In the genomic region with DNA sequence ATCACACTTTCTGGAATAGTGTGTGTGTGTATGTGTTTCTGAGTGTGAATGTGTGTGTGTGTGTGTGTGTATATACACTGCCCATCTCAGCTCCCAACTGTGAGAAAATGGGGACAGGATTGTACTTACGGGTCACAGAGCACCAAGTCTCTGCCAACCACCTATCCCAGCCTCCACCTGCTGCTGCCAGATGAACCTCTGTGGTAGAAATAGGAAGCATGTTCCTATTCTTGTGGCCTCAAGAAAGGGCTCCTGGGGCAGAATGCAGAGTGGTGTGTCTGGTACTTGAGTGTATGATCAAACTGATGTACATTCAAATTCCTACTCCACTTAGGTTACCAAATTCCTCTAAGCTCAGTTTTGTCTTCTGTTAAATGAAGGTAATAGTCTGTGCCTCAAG, we compare ENCODE assay signal across 15 cellular contexts. TPM values are rescaled to one million over a fixed set of nuclear protein-coding genes. Genes with fewer than 3 reads are reported as not detected.
DNase-seq lines count a peak whose midpoint lies in the region; ATAC-seq and TF ChIP-seq lines count a peak whose summit lies in the region.
"Had no signal": no experiment of that assay in that cellular context is flagged by ENCODE, and none has a peak within 500 bp of the region (broad histone marks: within the 10 kb centered on the region; RNA-seq: fewer than 3 reads in every experiment).

No MANE protein-coding gene starts in this region.

- CTCF ChIA-PET in CD8-positive, alpha-beta T cell (lab: Charles Lee), result interaction anchor here (0.7 to 6.4 kb wide), 6 partner anchors 12 to 85 kb away, joined by 3 to 47 read pairs (median 6); partner anchors contain the start of gene UBASH3B

- POLR2A ChIA-PET in CD8-positive, alpha-beta T cell (lab: Charles Lee), result interaction anchor here (1.3 to 4.9 kb wide), 6 partner anchors 14 to 76 kb away, joined by 3 to 21 read pairs (median 7); partner anchors contain the start of gene UBASH3B

- H3K4me3 Mint-ChIP-seq in CD8-positive, alpha-beta T cell, result no peak overlapping the region
- no peak overlapping the region for H3K4me3 Mint-ChIP-seq in effector memory CD8-positive, alpha-beta T cell

- TF ChIP-seq CTCF in CD8-positive, alpha-beta T cell (IDR thresholded peaks at IDR 0.05), result no peak

- H4K20me1 ChIP-seq in BLaER1 treated with 17β-estradiol and CSF1 and Interleukin-3, amounts not matched to agents 10 nM and 100 nM, result peaks cover 0 to 7% (median 0%) of the 10 kb centered on the region in 11 experiments; a peak in 3 of 22 replicates

- H3K36me3 Mint-ChIP-seq in CD8-positive, alpha-beta T cell, result peaks cover 25% of the 10 kb centered on the region
- H3K36me3 Mint-ChIP-seq in effector memory CD8-positive, alpha-beta T cell (ENCODE audit: insufficient read depth), result peaks cover 4% of the 10 kb centered on the region

- H3K36me3 ChIP-seq in BLaER1 treated with 17β-estradiol and CSF1 and Interleukin-3, amounts not matched to agents 10 nM and 100 nM, result peaks cover 0 to 84% (median 46%) of the 10 kb centered on the region in 11 experiments; a peak in 20 of 22 replicates
- no peaks in the 10 kb centered on the region for H3K36me3 ChIP-seq in CD8-positive, alpha-beta T cell (ENCODE audit: insufficient read depth, low read length)

- peaks cover 2% of the 10 kb centered on the region for H3K9me3 Mint-ChIP-seq in CD8-positive, alpha-beta T cell
- H3K9me3 Mint-ChIP-seq in effector memory CD8-positive, alpha-beta T cell, result no peaks in the 10 kb centered on the region

- no peaks in the 10 kb centered on the region for H3K27me3 Mint-ChIP-seq in CD8-positive, alpha-beta T cell (ENCODE audit: low read depth)
- no peaks in the 10 kb centered on the region for H3K27me3 Mint-ChIP-seq in effector memory CD8-positive, alpha-beta T cell

- peak overlapping the region in 5 of 10 experiments; percentile 1 to 54 (median 9); a peak in 5 of 20 replicates for H3K4me3 ChIP-seq in BLaER1 treated with 17β-estradiol and CSF1 and Interleukin-3, amounts not matched to agents 10 nM and 100 nM
- H3K4me3 ChIP-seq in CD8-positive, alpha-beta T cell (ENCODE audit: low read depth, low read length), result no peak overlapping the region
- H3K4me3 ChIP-seq in Jurkat, Clone E6-1 (ENCODE audit: low read length), result no peak overlapping the region

- H3K27me3 ChIP-seq in BLaER1 treated with 17β-estradiol and CSF1 and Interleukin-3, amounts not matched to agents 10 nM and 100 nM, result no peaks in the 10 kb centered on the region
- no peaks in the 10 kb centered on the region for H3K27me3 ChIP-seq in CD8-positive, alpha-beta T cell (ENCODE audit: insufficient read depth, low read length)

- peak overlapping the region; percentile 90 for H3K27ac Mint-ChIP-seq in CD8-positive, alpha-beta T cell
- peak overlapping the region; percentile 30 to 44 for H3K27ac Mint-ChIP-seq in effector memory CD8-positive, alpha-beta T cell

- intact Hi-C loops in CD8-positive, alpha-beta T cell (cut with DNase I, micrococcal nuclease), result loop anchor here in 1 of 2 experiments (10.0 kb wide), 1 partner anchor 1375 kb away; the partner anchor contains the start of gene SC5D

- H3K4me1 Mint-ChIP-seq in CD8-positive, alpha-beta T cell (ENCODE audit: low read depth), result peaks cover 79% of the 10 kb centered on the region
- H3K4me1 Mint-ChIP-seq in effector memory CD8-positive, alpha-beta T cell (ENCODE audit: low read depth in 2 of 2), result peaks cover 28 to 49% of the 10 kb centered on the region in 2 donors

- peak overlapping the region; percentile 90 to 99 (median 96) for H3K4me2 ChIP-seq in BLaER1 treated with 17β-estradiol and CSF1 and Interleukin-3, amounts not matched to agents 10 nM and 100 nM

- peaks cover 0 to 8% (median 4%) of the 10 kb centered on the region in 11 experiments; a peak in 10 of 22 replicates for H3K9me3 ChIP-seq in BLaER1 treated with 17β-estradiol and CSF1 and Interleukin-3, amounts not matched to agents 10 nM and 100 nM (replicated peaks in 1 of 11)
- no peaks in the 10 kb centered on the region for H3K9me3 ChIP-seq in CD8-positive, alpha-beta T cell (ENCODE audit: low read length)

- H3K4me1 ChIP-seq in BLaER1 treated with 17β-estradiol and CSF1 and Interleukin-3, amounts not matched to agents 10 nM and 100 nM, result peaks cover 96 to 100% (median 100%) of the 10 kb centered on the region in 10 experiments
- H3K4me1 ChIP-seq in CD8-positive, alpha-beta T cell (ENCODE audit: insufficient read depth, low read length), result peaks cover 71% of the 10 kb centered on the region

- H3K9ac ChIP-seq in BLaER1 treated with 17β-estradiol and CSF1 and Interleukin-3, amounts not matched to agents 10 nM and 100 nM, result peak overlapping the region in 8 of 11 experiments; percentile 71 to 96 (median 94); a peak in 14 of 22 replicates

- ATAC-seq in CD8-positive, alpha-beta T cell, result no peak
- no peak for ATAC-seq in effector memory CD8-positive, alpha-beta T cell (replicated peaks)
- ATAC-seq in esophagus mucosa, result no peak
- no peak for ATAC-seq in GM19397 (IDR thresholded peaks at IDR 0.05; ENCODE audit: unreplicated experiment)

- no peak for DNase-seq in CD8-positive, alpha-beta T cell
- DNase-seq in Jurkat, Clone E6-1 (ENCODE audit: low read depth, low spot score), result peak; percentile 87
- DNase-seq in effector memory CD8-positive, alpha-beta T cell, result no peak
- no peak for DNase-seq in activated naive CD4-positive, alpha-beta T cell (lab: John Stamatoyannopoulos, UW)
- DNase-seq: DMS 273 treated with DMSO at 0.1 percent for 48 hours, EL, Kasumi-1, NCI-H1105 treated with DMSO at 0.1 percent for 48 hours, NCI-H1694 treated with DMSO at 0.1 percent for 48 hours, NCI-H2107, NCI-H69 had no signal

- H3K27ac ChIP-seq in BLaER1 treated with 17β-estradiol and CSF1 and Interleukin-3, amounts not matched to agents 10 nM and 100 nM, result peak overlapping the region in 9 of 11 experiments; percentile 80 to 98 (median 90); a peak in 18 of 22 replicates
- H3K27ac ChIP-seq in CD8-positive, alpha-beta T cell (ENCODE audit: low read depth, low read length), result no peak overlapping the region
- H3K27ac ChIP-seq: RWPE1 had no signal

RNA-seq across cellular contexts. Expression of gene UBASH3B, which starts 14.6 kb away (rescaled TPM):
- 10 to 100 TPM; 16.7 to 19.3 TPM for total RNA-seq in CD8-positive, alpha-beta T cell
- 25.6 TPM for polyA plus RNA-seq in Jurkat, Clone E6-1 (2012; ENCODE audit: insufficient read depth, insufficient read length)
- total RNA-seq in esophagus mucosa, result 13.9 TPM
